Comparison of ENCODE assay signal across 27 cellular contexts in the genomic region with DNA sequence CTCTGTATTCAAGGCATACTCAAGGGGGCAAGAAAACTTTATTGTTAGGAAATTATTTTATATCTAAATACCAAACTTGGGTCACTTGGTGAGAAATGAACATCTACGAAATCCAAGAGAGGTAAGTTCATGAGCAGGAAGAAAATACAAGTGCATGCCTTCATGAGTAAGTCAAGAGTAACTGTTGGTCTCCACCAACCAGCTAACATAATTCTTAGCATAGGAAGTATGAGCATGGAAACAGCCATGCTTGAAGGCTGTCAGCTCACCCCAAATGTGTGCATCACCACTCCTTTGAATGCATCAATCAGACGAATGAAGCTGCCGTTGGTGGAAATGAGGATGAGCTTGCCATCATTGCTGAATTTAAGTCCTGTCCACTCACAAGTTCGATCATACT. TPM values are rescaled to one million over a fixed set of nuclear protein-coding genes. Genes with fewer than 3 reads are reported as not detected.
A peak's percentile ranks its signal among the peaks of the same experiment; 100 is the strongest.
DNase-seq lines count a peak whose midpoint lies in the region; ATAC-seq lines count a peak whose summit lies in the region.
"Had no signal": no experiment of that assay in that cellular context is flagged by ENCODE, and none has a peak within 500 bp of the region (broad histone marks: within the 10 kb centered on the region; RNA-seq: fewer than 3 reads in every experiment).

No MANE protein-coding gene starts in this region.

- H3K27ac Mint-ChIP-seq in activated naive CD4-positive, alpha-beta T cell treated with anti-CD3 and anti-CD28 coated beads, Interleukin-2, amount 50 U/mL, for 24 hours, result peak overlapping the region; percentile 94
- H3K27ac Mint-ChIP-seq in activated CD4-positive, alpha-beta memory T cell treated with anti-CD3 and anti-CD28 coated beads for 36 hours, result peak overlapping the region; percentile 97
- H3K27ac Mint-ChIP-seq: B cell, memory B cell, neural progenitor cell had no signal

- H3K4me1 Mint-ChIP-seq in activated naive CD4-positive, alpha-beta T cell treated with anti-CD3 and anti-CD28 coated beads, Interleukin-2, amount 50 U/mL, for 24 hours, result peaks cover 94% of the 10 kb centered on the region
- H3K4me1 Mint-ChIP-seq in activated CD4-positive, alpha-beta memory T cell treated with anti-CD3 and anti-CD28 coated beads for 36 hours (ENCODE audit: low read depth), result peaks cover 90% of the 10 kb centered on the region
- H3K4me1 Mint-ChIP-seq: neural progenitor cell had no signal

- ATAC-seq in left lobe of liver, result no peak
- no peak for ATAC-seq in GM18907 (IDR thresholded peaks at IDR 0.05; ENCODE audit: unreplicated experiment)
- ATAC-seq: HepG2, pancreas had no signal

- CTCF ChIA-PET in activated CD4-positive, alpha-beta memory T cell treated with anti-CD3 and anti-CD28 coated beads for 36 hours (lab: Charles Lee), result interaction anchor here (0.8 to 4.2 kb wide), 6 partner anchors 9 to 80 kb away, joined by 3 to 21 read pairs (median 6); no protein-coding TSS in a partner anchor

- H3K4me3 Mint-ChIP-seq in activated naive CD4-positive, alpha-beta T cell treated with anti-CD3 and anti-CD28 coated beads, Interleukin-2, amount 50 U/mL, for 24 hours, result no peak overlapping the region
- H3K4me3 Mint-ChIP-seq in activated CD4-positive, alpha-beta memory T cell treated with anti-CD3 and anti-CD28 coated beads for 36 hours, result no peak overlapping the region
- H3K4me3 Mint-ChIP-seq: B cell; memory B cell; neural progenitor cell; T-helper 1 cell treated with Interleukin-12 subunit alpha and Interleukin-12 subunit beta and Interleukin-4 antibody, amounts not matched to agents 30 μg/mL and 1 μg/mL, for 36 hours had no signal

- DNase-seq in activated naive CD4-positive, alpha-beta T cell treated with Interleukin-2 at 50 U/mL for 16 hours, result no peak
- no peak for DNase-seq in activated CD4-positive, alpha-beta memory T cell treated with anti-CD3 and anti-CD28 coated beads for 36 hours
- DNase-seq in epithelial cell of prostate (ENCODE audit: low read depth, low spot score), result no peak
- no peak for DNase-seq in left lobe of liver (ENCODE audit: low spot score)
- DNase-seq in NCI-H526 (lab: John Stamatoyannopoulos, UW), result no peak
- DNase-seq: ACHN; anterior cingulate cortex; DMS153; Karpas-422; NCI-H1417 treated with DMSO at 0.1 percent for 48 hours; NCI-H2029 treated with DMSO at 0.1 percent for 48 hours; NCI-H2227 treated with DMSO at 0.1 percent for 48 hours; NCI-H69; pancreas; PC-9; retina; stimulated activated naive CD4-positive, alpha-beta T cell had no signal

- H3K27me3 Mint-ChIP-seq in activated naive CD4-positive, alpha-beta T cell treated with anti-CD3 and anti-CD28 coated beads, Interleukin-2, amount 50 U/mL, for 24 hours, result no peaks in the 10 kb centered on the region
- no peaks in the 10 kb centered on the region for H3K27me3 Mint-ChIP-seq in activated CD4-positive, alpha-beta memory T cell treated with anti-CD3 and anti-CD28 coated beads for 36 hours
- H3K27me3 Mint-ChIP-seq: B cell, memory B cell had no signal

- intact Hi-C loops in activated CD4-positive, alpha-beta memory T cell treated with anti-CD3 and anti-CD28 coated beads for 36 hours (cut with micrococcal nuclease), result loop anchor here (1.0 kb wide), 1 partner anchor 9 kb away; no protein-coding TSS in a partner anchor

- H3K36me3 Mint-ChIP-seq in activated naive CD4-positive, alpha-beta T cell treated with anti-CD3 and anti-CD28 coated beads, Interleukin-2, amount 50 U/mL, for 24 hours, result peaks cover 41% of the 10 kb centered on the region
- peaks cover 92% of the 10 kb centered on the region for H3K36me3 Mint-ChIP-seq in activated CD4-positive, alpha-beta memory T cell treated with anti-CD3 and anti-CD28 coated beads for 36 hours

- H3K27ac ChIP-seq in epithelial cell of prostate, result peak overlapping the region; percentile 14
- H3K27ac ChIP-seq: breast epithelium, neural progenitor cell, pancreas, PC-9, SK-N-MC had no signal

- POLR2A ChIA-PET in activated CD4-positive, alpha-beta memory T cell treated with anti-CD3 and anti-CD28 coated beads for 36 hours (lab: Charles Lee), result interaction anchor here (0.6 to 1.0 kb wide), 3 partner anchors 13 to 28 kb away, joined by 3 to 4 read pairs (median 3); no protein-coding TSS in a partner anchor

- no peaks in the 10 kb centered on the region for H3K9me3 Mint-ChIP-seq in activated naive CD4-positive, alpha-beta T cell treated with anti-CD3 and anti-CD28 coated beads, Interleukin-2, amount 50 U/mL, for 24 hours
- H3K9me3 Mint-ChIP-seq in activated CD4-positive, alpha-beta memory T cell treated with anti-CD3 and anti-CD28 coated beads for 36 hours, result no peaks in the 10 kb centered on the region
- H3K9me3 Mint-ChIP-seq: memory B cell; neural progenitor cell; T-helper 1 cell treated with Interleukin-12 subunit alpha and Interleukin-12 subunit beta and Interleukin-4 antibody, amounts not matched to agents 30 μg/mL and 1 μg/mL, for 36 hours had no signal

RNA-seq across cellular contexts. Expression of a gene that starts 13.9 kb away (rescaled TPM):
- total RNA-seq in activated CD4-positive, alpha-beta memory T cell treated with anti-CD3 and anti-CD28 coated beads for 36 hours, result 100 to 1,000 TPM; 111 TPM
- 4.2 TPM for total RNA-seq in left lobe of liver

RNA-seq across cellular contexts. Expression of a gene that starts 19.0 kb away (rescaled TPM):
- 100 to 1,000 TPM; 110 to 111 TPM for total RNA-seq in activated CD4-positive, alpha-beta memory T cell treated with anti-CD3 and anti-CD28 coated beads for 36 hours
- total RNA-seq in left lobe of liver, result 18.6 TPM

RNA-seq across cellular contexts. Expression of a gene that starts 20.5 kb away (rescaled TPM):
- total RNA-seq in activated CD4-positive, alpha-beta memory T cell treated with anti-CD3 and anti-CD28 coated beads for 36 hours, result 100 to 1,000 TPM; 114 to 118 TPM
- 16.8 TPM for total RNA-seq in left lobe of liver

RNA-seq across cellular contexts. Expression of a gene that starts 28.2 kb away (rescaled TPM):
- total RNA-seq in activated CD4-positive, alpha-beta memory T cell treated with anti-CD3 and anti-CD28 coated beads for 36 hours, result 10 to 100 TPM; 21.9 to 23.1 TPM
- total RNA-seq in left lobe of liver, result 396 TPM

RNA-seq across cellular contexts. Expression of a gene that starts 34.0 kb away (rescaled TPM):
- under 1 TPM; 0.59 to 0.90 TPM for total RNA-seq in activated CD4-positive, alpha-beta memory T cell treated with anti-CD3 and anti-CD28 coated beads for 36 hours
- not detected for total RNA-seq in left lobe of liver
- total RNA-seq: HepG2, temporal lobe had no signal

Comparison
In these comparisons a context has a peak if more than half of its experiments do, and no peak if none do; other contexts are left out.
1. RNA of a gene that starts 13.9 kb away (total RNA-seq): 111 TPM in activated CD4-positive, alpha-beta memory T cell treated with anti-CD3 and anti-CD28 coated beads for 36 hours; 4.2 TPM in left lobe of liver (single experiment); every median in the first group is over 10 times any median in the second.